Comparison of ENCODE assay signal across 8 cellular contexts in genomic region chr17:67994827-67995567, GRCh38. TPM values are rescaled to one million over a fixed set of nuclear protein-coding genes. Genes with fewer than 3 reads are reported as not detected.
A peak's percentile ranks its signal among the peaks of the same experiment; 100 is the strongest.
DNase-seq lines count a peak whose midpoint lies in the region; ATAC-seq, FAIRE-seq and TF ChIP-seq lines count a peak whose summit lies in the region.

No MANE protein-coding gene starts in this region.

- H3K36me3 ChIP-seq in Panc1 (ENCODE audit: control insufficient read depth, insufficient read depth, low read length): peaks cover 2% of the 10 kb centered on the region; the same call in 1 of the 2 replicates
- H3K36me3 ChIP-seq in effector memory CD4-positive, alpha-beta T cell (ENCODE audit: control insufficient read depth, insufficient read depth, low read length): no peaks in the 10 kb centered on the region
- H3K36me3 ChIP-seq in uterus: no peaks in the 10 kb centered on the region

- POLR2A ChIA-PET in Panc1 (lab: Charles Lee): no interaction called here

- BruUV-seq in Panc1 (replicated peaks; lab: Mats Ljungman, UMichigan): no TSS peak

- no peaks in the 10 kb centered on the region for H3K27me3 ChIP-seq in Panc1 (ENCODE audit: control insufficient read depth, insufficient read depth, low read length)
- H3K27me3 ChIP-seq in effector memory CD4-positive, alpha-beta T cell (replicated peaks; ENCODE audit: control insufficient read depth, insufficient read depth, low read length, poor library complexity, severe bottlenecking): no peaks in the 10 kb centered on the region
- H3K27me3 ChIP-seq in uterus: no peaks in the 10 kb centered on the region

- FAIRE-seq in urothelium cell line (lab: Jason Lieb, UNC): no peak

- H3K27ac ChIP-seq in Panc1 (ENCODE audit: low read length): peak overlapping the region; percentile 34
- no peak overlapping the region for H3K27ac ChIP-seq in effector memory CD4-positive, alpha-beta T cell (ENCODE audit: insufficient read depth, low read length, poor library complexity, severe bottlenecking)
- H3K27ac ChIP-seq in uterus: peak overlapping the region; percentile 98 to 99

- H3K27ac Mint-ChIP-seq in activated T-cell treated with anti-CD3 and anti-CD28 coated beads, Interleukin-2, amount 50 U/mL, for 24 hours: peak overlapping the region; percentile 12
- peak overlapping the region; percentile 87 for H3K27ac Mint-ChIP-seq in mesothelial cell of epicardium

- peaks cover 39% of the 10 kb centered on the region for H3K4me1 Mint-ChIP-seq in activated T-cell treated with anti-CD3 and anti-CD28 coated beads, Interleukin-2, amount 50 U/mL, for 24 hours (ENCODE audit: low read depth)
- H3K4me1 Mint-ChIP-seq in mesothelial cell of epicardium: peaks cover 27% of the 10 kb centered on the region

- no peak for DNase-seq in activated T-cell treated with anti-CD3 and anti-CD28 coated beads, Interleukin-2, amount 50 U/mL, for 24 hours
- DNase-seq in activated T-cell treated with anti-CD3 and anti-CD28 coated beads, Interleukin-2, amount 50 U/mL, for 1 hour: no peak
- DNase-seq in Panc1 (ENCODE audit: low read depth, low spot score) (no peak), mesothelial cell of epicardium (ENCODE audit: low spot score in 2 of 2, unreplicated experiment in 2 of 2) (no peak), uterus (peak; percentile 30 to 34), urothelium cell line (ENCODE audit: low spot score) (no peak)
- DNase-seq in effector memory CD4-positive, alpha-beta T cell: no peak

- H3K4me3 Mint-ChIP-seq in activated T-cell treated with anti-CD3 and anti-CD28 coated beads, Interleukin-2, amount 50 U/mL, for 24 hours: peak overlapping the region; percentile 82
- H3K4me3 Mint-ChIP-seq in mesothelial cell of epicardium: peak overlapping the region; percentile 71

- H3K9me3 Mint-ChIP-seq in activated T-cell treated with anti-CD3 and anti-CD28 coated beads, Interleukin-2, amount 50 U/mL, for 24 hours: no peaks in the 10 kb centered on the region
- no peaks in the 10 kb centered on the region for H3K9me3 Mint-ChIP-seq in mesothelial cell of epicardium

- in situ Hi-C loops in Panc1 (cut with HindIII; ENCODE audit: low pct_unique_long_range_greater_than_20kb, low sequenced_read_pairs): no loop called here

- intact Hi-C loops in Panc1 (cut with micrococcal nuclease; ENCODE audit: unreplicated experiment): no loop called here
- intact Hi-C loops in uterus (cut with DNase I; ENCODE audit: low total_unique reads): no loop called here

- no peak for TF ChIP-seq CTCF in Panc1 (IDR thresholded peaks at IDR 0.05)
- TF ChIP-seq CTCF in mesothelial cell of epicardium (IDR thresholded peaks at IDR 0.05; ENCODE audit: unreplicated experiment): no peak
- TF ChIP-seq CTCF in uterus (IDR thresholded peaks at IDR 0.05): no peak

- TF ChIP-seq POLR2A in uterus (IDR thresholded peaks at IDR 0.05): no peak

- ATAC-seq in Panc1 (peak; percentile 24; the same call in 1 of the 2 replicates), HG03280 (IDR thresholded peaks at IDR 0.05; ENCODE audit: unreplicated experiment) (no peak)

- H3K4me1 ChIP-seq in Panc1 (ENCODE audit: control insufficient read depth, insufficient read depth, low read length): peaks cover 9% of the 10 kb centered on the region
- H3K4me1 ChIP-seq in effector memory CD4-positive, alpha-beta T cell (ENCODE audit: control insufficient read depth, insufficient read depth, low read length, poor library complexity, severe bottlenecking): peaks cover 20% of the 10 kb centered on the region
- peaks cover 0 to 6% of the 10 kb centered on the region in 2 donors for H3K4me1 ChIP-seq in uterus

- H3K36me3 Mint-ChIP-seq in activated T-cell treated with anti-CD3 and anti-CD28 coated beads, Interleukin-2, amount 50 U/mL, for 24 hours (ENCODE audit: low read depth): peaks cover 17% of the 10 kb centered on the region
- H3K36me3 Mint-ChIP-seq in mesothelial cell of epicardium: no peaks in the 10 kb centered on the region

- H3K4me3 ChIP-seq in Panc1 (ENCODE audit: low read depth in 2 of 2, low read length in 2 of 2) (peak overlapping the region; percentile 50 to 69), uterus (peak overlapping the region; percentile 53 to 67)
- peak overlapping the region; percentile 69 for H3K4me3 ChIP-seq in effector memory CD4-positive, alpha-beta T cell (ENCODE audit: insufficient read depth, low read depth, low read length, poor library complexity, severe bottlenecking)

- H3K9me3 ChIP-seq in Panc1 (ENCODE audit: control insufficient read depth, insufficient read depth, low read depth, low read length): no peaks in the 10 kb centered on the region
- H3K9me3 ChIP-seq in effector memory CD4-positive, alpha-beta T cell (ENCODE audit: control insufficient read depth, low read length): no peaks in the 10 kb centered on the region
- H3K9me3 ChIP-seq in uterus: no peaks in the 10 kb centered on the region

- CTCF ChIA-PET in Panc1 (lab: Charles Lee): no interaction called here

- peaks cover 25% of the 10 kb centered on the region for H3K27me3 Mint-ChIP-seq in activated T-cell treated with anti-CD3 and anti-CD28 coated beads, Interleukin-2, amount 50 U/mL, for 24 hours
- H3K27me3 Mint-ChIP-seq in mesothelial cell of epicardium (ENCODE audit: low read depth): peaks cover 20% of the 10 kb centered on the region

RNA-seq across cellular contexts. Expression of gene C17orf58, which starts 1.3 kb away (rescaled TPM):
- total RNA-seq in Panc1 (2021; ENCODE audit: unreplicated experiment): 15.6 TPM
- polyA plus RNA-seq in Panc1 (2012; ENCODE audit: insufficient read length): 10.3 TPM
- 5.6 to 6.6 TPM (median 6.5 TPM) in 3 replicates for total RNA-seq in mesothelial cell of epicardium
- total RNA-seq in uterus: 10 to 100 TPM in 2 of 4 donors, 1 to 10 TPM in 2; 2.6 to 20.3 (median 7.6) TPM

RNA-seq across cellular contexts. Expression of gene KPNA2, which starts 40.5 kb away (rescaled TPM):
- total RNA-seq in Panc1 (2021; ENCODE audit: unreplicated experiment) (177 TPM), mesothelial cell of epicardium (99.8 to 101 TPM (median 100 TPM) in 3 replicates), uterus (10 to 100 TPM in 3 of 4 donors, 1 to 10 TPM in 1; 7.1 to 68.9 (median 39.2) TPM)
- 102 TPM for polyA plus RNA-seq in Panc1 (2012; ENCODE audit: insufficient read length)

Comparison
In these comparisons a context has a peak if more than half of its experiments do, and no peak if none do; other contexts are left out.
1. DNase-seq: peak in uterus (2 of 2); none in activated T-cell treated with anti-CD3 and anti-CD28 coated beads, Interleukin-2, amount 50 U/mL, for 24 hours (single experiment), activated T-cell treated with anti-CD3 and anti-CD28 coated beads, Interleukin-2, amount 50 U/mL, for 1 hour (single experiment), Panc1 (single experiment), effector memory CD4-positive, alpha-beta T cell (0 of 3), mesothelial cell of epicardium (0 of 2) and urothelium cell line (single experiment).
2. Peak in every context shown above with its lines, with median percentiles within 50 percentile points of each other: H3K4me3 ChIP-seq.